8 cellular contexts compared by ENCODE assay signal in the genomic region with DNA sequence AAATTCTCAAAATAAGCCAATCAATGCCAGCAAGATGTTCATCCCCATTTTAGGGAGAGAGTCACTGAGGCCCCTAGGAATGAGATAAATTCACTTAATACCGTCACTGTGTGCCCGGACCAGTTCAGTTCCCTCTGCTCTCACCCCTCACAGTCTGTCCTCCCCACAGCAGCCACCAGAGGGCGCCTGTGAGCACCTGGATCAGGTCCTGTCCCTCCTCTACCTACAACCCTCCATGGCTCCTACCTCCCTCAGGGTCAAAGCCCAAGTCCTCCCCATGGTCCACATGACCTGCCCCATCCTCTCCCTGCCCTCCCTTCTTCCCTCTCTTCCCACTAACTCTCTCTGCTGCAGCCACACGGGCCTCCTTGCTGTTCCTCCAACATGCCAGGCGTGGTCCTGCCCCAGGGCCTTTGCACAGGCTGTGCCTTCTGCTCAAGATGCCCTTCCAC. TPM values are rescaled to one million over a fixed set of nuclear protein-coding genes. Genes with fewer than 3 reads are reported as not detected.
A peak's percentile ranks its signal among the peaks of the same experiment; 100 is the strongest.
DNase-seq lines count a peak whose midpoint lies in the region; ATAC-seq, FAIRE-seq and TF ChIP-seq lines count a peak whose summit lies in the region.

No MANE protein-coding gene starts in this region.

- H2AFZ ChIP-seq in astrocyte (ENCODE audit: low read depth, low read length) = no peak overlapping the region

- H3K9me3 ChIP-seq in astrocyte (ENCODE audit: insufficient read depth, low read depth, low read length) (no peaks in the 10 kb centered on the region), left lung (no peaks in the 10 kb centered on the region)

- no peaks in the 10 kb centered on the region for H4K20me1 ChIP-seq in astrocyte (ENCODE audit: insufficient read depth, low read length)

- H3K36me3 ChIP-seq in astrocyte (ENCODE audit: insufficient read depth, low read length) (no peaks in the 10 kb centered on the region), left lung (no peaks in the 10 kb centered on the region)

- H3K27ac Mint-ChIP-seq in astrocyte (ENCODE audit: unreplicated experiment) = no peak overlapping the region

- peaks cover 50% of the 10 kb centered on the region for H3K27me3 Mint-ChIP-seq in astrocyte (ENCODE audit: low read depth, unreplicated experiment)

- no peak overlapping the region for H3K4me3 ChIP-seq in astrocyte (ENCODE audit: insufficient read depth, low read depth, low read length)
- H3K4me3 ChIP-seq in left lung = no peak overlapping the region

- ATAC-seq in left lung (peak; percentile 53), HG03439 (IDR thresholded peaks at IDR 0.05; ENCODE audit: unreplicated experiment) (no peak)

- no peaks in the 10 kb centered on the region for H3K36me3 Mint-ChIP-seq in astrocyte (ENCODE audit: low read depth, unreplicated experiment)

- H3K27ac ChIP-seq in astrocyte (ENCODE audit: low read depth, low read length) = no peak overlapping the region
- no peak overlapping the region for H3K27ac ChIP-seq in left lung

- H3K4me1 ChIP-seq in astrocyte (ENCODE audit: insufficient read depth, low read length) (peaks cover 7% of the 10 kb centered on the region), left lung (peaks cover 0 to 6% of the 10 kb centered on the region in 2 donors)

- TF ChIP-seq CTCF in astrocyte (IDR thresholded peaks at IDR 0.05; ENCODE audit: insufficient read depth, low read depth, low read length) = peak; percentile 66
- TF ChIP-seq CTCF in left lung (IDR thresholded peaks at IDR 0.05) = peak; percentile 39 to 85

- H3K4me2 ChIP-seq in astrocyte (ENCODE audit: low read length) = no peak overlapping the region

- intact Hi-C loops in left lung (cut with DNase I) = no loop called here

- H3K4me1 Mint-ChIP-seq in astrocyte (ENCODE audit: low read depth, unreplicated experiment) = no peaks in the 10 kb centered on the region

- no peak overlapping the region for H3K4me3 Mint-ChIP-seq in astrocyte (ENCODE audit: unreplicated experiment)

- H3K27me3 ChIP-seq in astrocyte (ENCODE audit: insufficient read depth, low read length) (peaks cover 8% of the 10 kb centered on the region), left lung (peaks cover 0 to 22% of the 10 kb centered on the region in 2 donors)

- FAIRE-seq in astrocyte (lab: Jason Lieb, UNC) = no peak

- H3K79me2 ChIP-seq in astrocyte (ENCODE audit: insufficient read depth, low read length) = no peaks in the 10 kb centered on the region

- peaks cover 3% of the 10 kb centered on the region for H3K9me3 Mint-ChIP-seq in astrocyte (ENCODE audit: unreplicated experiment)

- DNase-seq in NCI-H82 (lab: John Stamatoyannopoulos, UW) (peak; percentile 54), NCI-H82 treated with DMSO at 0.1 percent for 48 hours (lab: John Stamatoyannopoulos, UW; ENCODE audit: unreplicated experiment) (no peak), T1000 (lab: John Stamatoyannopoulos, UW) (peak; percentile 23), astrocyte (ENCODE audit: low read depth) (no peak), left lung (peak; percentile 65 to 95), GDM1 (lab: John Stamatoyannopoulos, UW) (no peak)
- DNase-seq in stimulated activated CD8-positive, alpha-beta memory T cell treated with anti-CD3 and anti-CD28 coated beads, Interleukin-15, amount 100 ng/mL, for 48 hours (ENCODE audit: low read depth in 2 of 2) = peak; percentile 56 to 62

- H3K9ac ChIP-seq in astrocyte (ENCODE audit: low read length) = no peak overlapping the region

RNA-seq across cellular contexts. Expression of gene NFIC, which starts 42.0 kb away (rescaled TPM):
- total RNA-seq in astrocyte = 38.3 and 49.8 TPM in 2 replicates
- 100 to 1,000 TPM; 138 to 163 TPM for total RNA-seq in left lung

Comparison
In these comparisons a context has a peak if more than half of its experiments do, and no peak if none do; other contexts are left out.
1. DNase-seq: peak in NCI-H82 (single experiment), T1000 (single experiment), left lung (2 of 2) and stimulated activated CD8-positive, alpha-beta memory T cell treated with anti-CD3 and anti-CD28 coated beads, Interleukin-15, amount 100 ng/mL, for 48 hours (2 of 2); none in NCI-H82 treated with DMSO at 0.1 percent for 48 hours (single experiment), astrocyte (single experiment) and GDM1 (single experiment).